12 cellular contexts compared by ENCODE assay signal in the genomic region with DNA sequence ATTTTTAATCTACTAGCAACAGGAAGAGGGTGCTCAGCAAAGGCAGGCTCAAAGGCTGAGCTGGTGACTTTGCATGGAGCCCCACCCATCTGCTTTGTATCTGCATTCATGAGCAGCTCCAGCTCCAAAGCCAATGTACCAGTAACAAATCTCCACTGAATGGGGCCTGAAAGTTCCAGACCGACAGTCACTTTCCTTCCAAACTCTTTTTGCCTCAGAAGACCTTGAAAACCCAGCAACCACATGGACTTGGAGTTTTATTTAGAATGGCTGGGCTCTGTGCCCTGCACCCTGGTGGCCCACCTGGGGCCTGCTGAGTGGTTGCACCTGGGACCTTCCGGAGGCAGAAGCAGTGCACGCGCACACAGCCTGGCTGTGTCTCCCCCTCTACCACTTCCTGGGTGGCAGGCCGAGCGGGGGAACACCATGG.
DNase-seq lines count a peak whose midpoint lies in the region; ATAC-seq lines count a peak whose summit lies in the region.
"Had no signal": no experiment of that assay in that cellular context is flagged by ENCODE, and none has a peak within 500 bp of the region (broad histone marks: within the 10 kb centered on the region; RNA-seq: fewer than 3 reads in every experiment).

No MANE protein-coding gene starts in this region.

- H3K4me3 ChIP-seq in CD4-positive, CD25-positive, alpha-beta regulatory T cell (ENCODE audit: low read depth, low read length), result peak overlapping the region; percentile 62

- H3K4me3 Mint-ChIP-seq in CD4-positive, CD25-positive, alpha-beta regulatory T cell, result peak overlapping the region; percentile 9 to 85 (median 44)
- H3K4me3 Mint-ChIP-seq in activated T-cell treated with anti-CD3 and anti-CD28 coated beads, Interleukin-2, amount 50 U/mL, for 24 hours, result no peak overlapping the region
- H3K4me3 Mint-ChIP-seq: activated B cell treated with CpG ODN at 0.5 μM for 24 hours had no signal

- H3K9me3 ChIP-seq in CD4-positive, CD25-positive, alpha-beta regulatory T cell (ENCODE audit: control insufficient read depth in 2 of 2, low read length in 2 of 2), result peaks cover 0 to 4% of the 10 kb centered on the region in 2 experiments
- H3K9me3 ChIP-seq: BE2C, neutrophil had no signal

- H3K27me3 ChIP-seq in CD4-positive, CD25-positive, alpha-beta regulatory T cell (ENCODE audit: control insufficient read depth, insufficient read depth, low read length), result no peaks in the 10 kb centered on the region
- H3K27me3 ChIP-seq: BE2C, neutrophil had no signal

- in situ Hi-C loops in KBM-7 (cut with MboI; ENCODE audit: low pct_unique_long_range_greater_than_20kb, low sequenced_read_pairs), result no loop called here

- peaks cover 0 to 10% (median 3%) of the 10 kb centered on the region in 7 donors for H3K9me3 Mint-ChIP-seq in CD4-positive, CD25-positive, alpha-beta regulatory T cell
- H3K9me3 Mint-ChIP-seq in activated T-cell treated with anti-CD3 and anti-CD28 coated beads, Interleukin-2, amount 50 U/mL, for 24 hours, result peaks cover 16% of the 10 kb centered on the region

- peaks cover 16 to 37% (median 21%) of the 10 kb centered on the region in 4 donors for H3K4me1 Mint-ChIP-seq in CD4-positive, CD25-positive, alpha-beta regulatory T cell
- peaks cover 28% of the 10 kb centered on the region for H3K4me1 Mint-ChIP-seq in activated T-cell treated with anti-CD3 and anti-CD28 coated beads, Interleukin-2, amount 50 U/mL, for 24 hours (ENCODE audit: low read depth)

- intact Hi-C loops in posterior cingulate gyrus (cut with DNase I), result no loop called here

- H3K27me3 Mint-ChIP-seq in CD4-positive, CD25-positive, alpha-beta regulatory T cell, result no peaks in the 10 kb centered on the region
- peaks cover under 1% of the 10 kb centered on the region for H3K27me3 Mint-ChIP-seq in activated T-cell treated with anti-CD3 and anti-CD28 coated beads, Interleukin-2, amount 50 U/mL, for 24 hours
- H3K27me3 Mint-ChIP-seq: activated B cell treated with CpG ODN at 0.5 μM for 24 hours had no signal

- peaks cover 23% of the 10 kb centered on the region for H3K4me1 ChIP-seq in CD4-positive, CD25-positive, alpha-beta regulatory T cell (ENCODE audit: control insufficient read depth, insufficient read depth, low read length, poor library complexity, severe bottlenecking)

- peak in 2 of 3 donors; percentile 69 to 82 for DNase-seq in CD4-positive, CD25-positive, alpha-beta regulatory T cell
- DNase-seq in KBM-7 (peak; percentile 19), germinal center (ENCODE audit: low spot score) (peak; percentile 33), SW 1271 (lab: John Stamatoyannopoulos, UW) (no peak), posterior cingulate gyrus (no peak)
- peak; percentile 50 for DNase-seq in activated T-cell treated with anti-CD3 and anti-CD28 coated beads, Interleukin-2, amount 50 U/mL, for 24 hours
- DNase-seq: activated B cell treated with CpG ODN at 0.5 μM for 24 hours, BE2C, NCI-H524 treated with DMSO at 0.1 percent for 48 hours had no signal

- peak; percentile 90 to 91 for ATAC-seq in CD4-positive, CD25-positive, alpha-beta regulatory T cell (ENCODE audit: low read depth in 2 of 2)
- ATAC-seq in HG02981 (IDR thresholded peaks at IDR 0.05; ENCODE audit: unreplicated experiment) (no peak), GM21360 (IDR thresholded peaks at IDR 0.05; ENCODE audit: unreplicated experiment) (no peak)

- peak overlapping the region; percentile 91 to 95 (median 94) for H3K27ac Mint-ChIP-seq in CD4-positive, CD25-positive, alpha-beta regulatory T cell
- peak overlapping the region; percentile 66 for H3K27ac Mint-ChIP-seq in activated T-cell treated with anti-CD3 and anti-CD28 coated beads, Interleukin-2, amount 50 U/mL, for 24 hours
- H3K27ac Mint-ChIP-seq: activated B cell treated with CpG ODN at 0.5 μM for 24 hours had no signal

- no peaks in the 10 kb centered on the region for H3K36me3 ChIP-seq in CD4-positive, CD25-positive, alpha-beta regulatory T cell (ENCODE audit: control insufficient read depth, insufficient read depth, low read length)
- H3K36me3 ChIP-seq: BE2C, neutrophil had no signal

- H3K27ac ChIP-seq in CD4-positive, CD25-positive, alpha-beta regulatory T cell (ENCODE audit: insufficient read depth, low read length, poor library complexity, severe bottlenecking), result peak overlapping the region; percentile 56
- H3K27ac ChIP-seq: neutrophil had no signal

- no peaks in the 10 kb centered on the region for H3K36me3 Mint-ChIP-seq in CD4-positive, CD25-positive, alpha-beta regulatory T cell
- peaks cover 2% of the 10 kb centered on the region for H3K36me3 Mint-ChIP-seq in activated T-cell treated with anti-CD3 and anti-CD28 coated beads, Interleukin-2, amount 50 U/mL, for 24 hours (ENCODE audit: low read depth)

Comparison
In these comparisons a context has a peak if more than half of its experiments do, and no peak if none do; other contexts are left out.
1. ATAC-seq: peak in CD4-positive, CD25-positive, alpha-beta regulatory T cell (2 of 2); none in HG02981 (single experiment) and GM21360 (single experiment).
2. DNase-seq: peak in CD4-positive, CD25-positive, alpha-beta regulatory T cell (2 of 3), KBM-7 (single experiment), activated T-cell treated with anti-CD3 and anti-CD28 coated beads, Interleukin-2, amount 50 U/mL, for 24 hours (single experiment) and germinal center (single experiment); none in SW 1271 (0 of 2) and posterior cingulate gyrus (0 of 10).